ENCODE assay signal across 29 cellular contexts in genomic region chr18:78610646-78611045, GRCh38.
"Had no signal": no experiment of that assay in that cellular context is flagged by ENCODE, and none has a peak within 500 bp of the region (broad histone marks: within the 10 kb centered on the region; RNA-seq: fewer than 3 reads in every experiment).

No MANE protein-coding gene starts in this region.

- H3K27ac Mint-ChIP-seq: activated CD4-positive, alpha-beta memory T cell treated with anti-CD3 and anti-CD28 coated beads for 36 hours; activated CD4-positive, alpha-beta T cell treated with anti-CD3 and anti-CD28 coated beads for 36 hours; activated CD4-positive, alpha-beta T cell treated with anti-CD3 and anti-CD28 coated beads, Interleukin-2, amount 10 ng/mL, durations not matched to agents 24 days and 14 days; activated CD8-positive, alpha-beta T cell treated with anti-CD3 and anti-CD28 coated beads, Interleukin-2, amount 10 ng/mL, durations not matched to agents 7 days and 5 days; activated naive CD8-positive, alpha-beta T cell; activated T-helper 17 cell treated with anti-CD3 and anti-CD28 coated beads, Interleukin-2, amount 50 U/mL, for 72 hours; T-helper 17 cell; T-helper 2 cell treated with Interferon-gamma antibody and Interleukin-4, amounts not matched to agents 5 μg/mL and 100 μg/mL, for 36 hours had no signal

- H3K36me3 Mint-ChIP-seq: activated CD4-positive, alpha-beta memory T cell treated with anti-CD3 and anti-CD28 coated beads for 36 hours; activated naive CD8-positive, alpha-beta T cell had no signal

- H3K4me1 Mint-ChIP-seq: activated CD4-positive, alpha-beta T cell treated with anti-CD3 and anti-CD28 coated beads for 36 hours; activated CD4-positive, alpha-beta T cell treated with anti-CD3 and anti-CD28 coated beads, Interleukin-2, amount 10 ng/mL, durations not matched to agents 24 days and 14 days; activated T-helper 17 cell treated with anti-CD3 and anti-CD28 coated beads, Interleukin-2, amount 50 U/mL, for 72 hours; T-helper 17 cell had no signal

- H3K27ac ChIP-seq: brain microvascular endothelial cell, esophagus muscularis mucosa, foreskin keratinocyte, gastrocnemius medialis had no signal

- ATAC-seq: activated CD4-positive, alpha-beta T cell treated with anti-CD3 and anti-CD28 coated beads for 36 hours; activated CD8-positive, alpha-beta T cell treated with anti-CD3 and anti-CD28 coated beads, Interleukin-2, amount 10 ng/mL, durations not matched to agents 7 days and 5 days; activated T-cell treated with anti-CD3 and anti-CD28 coated beads, Interleukin-2, amount 50 U/mL, for 4 hours; activated T-helper 17 cell treated with anti-CD3 and anti-CD28 coated beads, Interleukin-2, amount 50 U/mL, for 72 hours; foreskin keratinocyte; gastrocnemius medialis; T-helper 17 cell had no signal

- H3K4me3 Mint-ChIP-seq: activated CD4-positive, alpha-beta memory T cell treated with anti-CD3 and anti-CD28 coated beads for 36 hours; activated CD4-positive, alpha-beta T cell treated with anti-CD3 and anti-CD28 coated beads for 36 hours; activated CD4-positive, alpha-beta T cell treated with anti-CD3 and anti-CD28 coated beads, Interleukin-2, amount 10 ng/mL, durations not matched to agents 24 days and 14 days; activated CD8-positive, alpha-beta T cell treated with anti-CD3 and anti-CD28 coated beads, Interleukin-2, amount 10 ng/mL, durations not matched to agents 7 days and 5 days; activated naive CD8-positive, alpha-beta T cell; activated T-cell treated with anti-CD3 and anti-CD28 coated beads, Interleukin-2, amount 50 U/mL, for 4 hours; activated T-helper 17 cell treated with anti-CD3 and anti-CD28 coated beads, Interleukin-2, amount 50 U/mL, for 72 hours; T-helper 17 cell; T-helper 2 cell treated with Interferon-gamma antibody and Interleukin-4, amounts not matched to agents 5 μg/mL and 100 μg/mL, for 36 hours had no signal

- H3K9me3 ChIP-seq: gastrocnemius medialis had no signal

- H3K27me3 ChIP-seq: brain microvascular endothelial cell, foreskin keratinocyte, gastrocnemius medialis had no signal

- H3K36me3 ChIP-seq: brain microvascular endothelial cell, esophagus muscularis mucosa, gastrocnemius medialis had no signal

- H3K4me1 ChIP-seq: esophagus muscularis mucosa, foreskin keratinocyte, gastrocnemius medialis had no signal

- DNase-seq: activated CD4-positive, alpha-beta memory T cell treated with anti-CD3 and anti-CD28 coated beads for 36 hours; activated CD4-positive, alpha-beta T cell treated with anti-CD3 and anti-CD28 coated beads for 36 hours; activated CD4-positive, alpha-beta T cell treated with anti-CD3 and anti-CD28 coated beads, Interleukin-2, amount 10 ng/mL, durations not matched to agents 24 days and 14 days; activated CD4-positive, CD25-positive, alpha-beta regulatory T cell; activated CD4-positive, CD25-positive, alpha-beta regulatory T cell treated with anti-CD3 and anti-CD28 coated beads, Interleukin-2, amount 50 U/mL, for 72 hours; activated CD8-positive, alpha-beta T cell treated with anti-CD3 and anti-CD28 coated beads, Interleukin-2, amount 10 ng/mL, durations not matched to agents 7 days and 5 days; activated effector memory CD4-positive, alpha-beta T cell treated with Interleukin-2 at 50 U/mL for 16 hours; activated gamma-delta T cell treated with Interleukin-2 at 50 U/mL for 16 hours; activated naive CD4-positive, alpha-beta T cell treated with anti-CD3 and anti-CD28 coated beads, Interleukin-2, amount 50 U/mL, for 16 hours; activated naive CD4-positive, alpha-beta T cell treated with Interleukin-2 at 50 U/mL for 16 hours; activated T-cell treated with anti-CD3 and anti-CD28 coated beads, Interleukin-2, amount 50 U/mL, for 4 hours; amniotic stem cell; anterior cingulate cortex; brain microvascular endothelial cell; caudate nucleus; cortex of kidney; dermis blood vessel endothelial cell; effector CD4-positive, alpha-beta T cell; erythroblast; foreskin keratinocyte; gastrocnemius medialis; glutamatergic neuron; T-helper 1 cell; T-helper 17 cell; T1000 had no signal

- H3K27me3 Mint-ChIP-seq: activated CD4-positive, alpha-beta memory T cell treated with anti-CD3 and anti-CD28 coated beads for 36 hours; activated CD4-positive, alpha-beta T cell treated with anti-CD3 and anti-CD28 coated beads, Interleukin-2, amount 10 ng/mL, durations not matched to agents 24 days and 14 days; activated naive CD8-positive, alpha-beta T cell; T-helper 17 cell had no signal

- H3K4me3 ChIP-seq: esophagus muscularis mucosa, gastrocnemius medialis had no signal
